Comparison of ENCODE assay signal across 19 cellular contexts in genomic region chr16:8806272-8806983, GRCh38. TPM values are rescaled to one million over a fixed set of nuclear protein-coding genes. Genes with fewer than 3 reads are reported as not detected.
DNase-seq lines count a peak whose midpoint lies in the region; ATAC-seq, FAIRE-seq and TF ChIP-seq lines count a peak whose summit lies in the region.
"Had no signal": no experiment of that assay in that cellular context is flagged by ENCODE, and none has a peak within 500 bp of the region (broad histone marks: within the 10 kb centered on the region; RNA-seq: fewer than 3 reads in every experiment).

No MANE protein-coding gene starts in this region.

- H3K4me3 ChIP-seq in Panc1 (ENCODE audit: low read depth in 2 of 2, low read length in 2 of 2) = no peak overlapping the region
- H3K4me3 ChIP-seq in K562 = no peak overlapping the region
- H3K4me3 ChIP-seq in fibroblast of villous mesenchyme (ENCODE audit: low read depth, low read length) = no peak overlapping the region
- no peak overlapping the region for H3K4me3 ChIP-seq in uterus
- H3K4me3 ChIP-seq: A549 had no signal

- CTCF ChIA-PET in Panc1 (lab: Charles Lee) = no interaction called here
- CTCF ChIA-PET in K562 (lab: Yijun Ruan, JAX; ENCODE audit: low intra/inter-chr PET ratio) = no interaction called here

- H3K9ac ChIP-seq in K562 (ENCODE audit: insufficient read depth in 1 of 2, low read depth in 2 of 2, low read length in 2 of 2) = no peak overlapping the region

- peak overlapping the region in 1 of 6 donors; percentile 36 for H3K27ac Mint-ChIP-seq in immature natural killer cell

- H2AFZ ChIP-seq in K562 (ENCODE audit: low read depth, low read length) = no peak overlapping the region

- H3K4me2 ChIP-seq in K562 (ENCODE audit: insufficient read depth, low read length) = no peak overlapping the region
- H3K4me2 ChIP-seq: A549 had no signal

- TF ChIP-seq RAD21 in K562 (CRISPR knock-in tag; conservative IDR thresholded peaks at IDR 0.05 in 1 of 2, IDR thresholded peaks at IDR 0.05 in 1 of 2) = no peak

- no peak for TF ChIP-seq EP300 in K562 (IDR thresholded peaks at IDR 0.05; ENCODE audit: low read length)

- H3K27ac ChIP-seq in Panc1 (ENCODE audit: low read length) (no peak overlapping the region), K562 (ENCODE audit: extremely low read depth, low read depth, low read length) (no peak overlapping the region), uterus (no peak overlapping the region)
- H3K27ac ChIP-seq: A549 had no signal

- intact Hi-C loops in Panc1 (cut with micrococcal nuclease; ENCODE audit: unreplicated experiment) = no loop called here
- intact Hi-C loops in K562 (cut with micrococcal nuclease) = no loop called here
- intact Hi-C loops in uterus (cut with DNase I; ENCODE audit: low total_unique reads) = no loop called here

- H3K9me1 ChIP-seq in K562 (ENCODE audit: control insufficient read depth, insufficient read depth, low read length) = no peaks in the 10 kb centered on the region

- H3K9me3 ChIP-seq in Panc1 (ENCODE audit: control insufficient read depth, insufficient read depth, low read depth, low read length) = no peaks in the 10 kb centered on the region
- H3K9me3 ChIP-seq in K562 (replicated peaks; ENCODE audit: control insufficient read depth, insufficient read depth, low read depth, low read length) = no peaks in the 10 kb centered on the region
- no peaks in the 10 kb centered on the region for H3K9me3 ChIP-seq in uterus
- H3K9me3 ChIP-seq: A549 had no signal

- TF ChIP-seq POLR2A in K562 (conservative IDR thresholded peaks at IDR 0.05) = no peak
- no peak for TF ChIP-seq POLR2A in uterus (IDR thresholded peaks at IDR 0.05)

- no peak overlapping the region for H3K4me3 Mint-ChIP-seq in immature natural killer cell

- POLR2A ChIA-PET in Panc1 (lab: Charles Lee) = no interaction called here
- POLR2A ChIA-PET in K562 (lab: Yijun Ruan, JAX) = interaction anchor here (1.0 to 1.4 kb wide), 2 partner anchors 10 to 55 kb away, joined by 3 to 7 read pairs; no protein-coding TSS in a partner anchor

- H4K20me1 ChIP-seq in K562 (replicated peaks; ENCODE audit: control insufficient read depth, insufficient read depth, low read length) = no peaks in the 10 kb centered on the region; the same call in 1 of the 2 replicates

- peaks cover 22 to 57% (median 35%) of the 10 kb centered on the region in 3 donors for H3K36me3 Mint-ChIP-seq in immature natural killer cell

- H3K27me3 Mint-ChIP-seq in immature natural killer cell (ENCODE audit: low read depth in 3 of 3) = peaks cover 0 to 2% (median 2%) of the 10 kb centered on the region in 3 donors

- FAIRE-seq in K562 (lab: Jason Lieb, UNC) = no peak
- FAIRE-seq: A549 had no signal

- H3K27me3 ChIP-seq in Panc1 (ENCODE audit: control insufficient read depth, insufficient read depth, low read length) (no peaks in the 10 kb centered on the region), K562 (ENCODE audit: control insufficient read depth in 2 of 2, insufficient read depth in 2 of 2, low read length in 2 of 2) (no peaks in the 10 kb centered on the region), uterus (no peaks in the 10 kb centered on the region)

- H3K36me3 ChIP-seq in Panc1 (ENCODE audit: control insufficient read depth, insufficient read depth, low read length) (peaks cover 58% of the 10 kb centered on the region), K562 (ENCODE audit: control insufficient read depth, insufficient read depth, low read length) (peaks cover 99% of the 10 kb centered on the region), uterus (no peaks in the 10 kb centered on the region)

- in situ Hi-C loops in Panc1 (cut with HindIII; ENCODE audit: low pct_unique_long_range_greater_than_20kb, low sequenced_read_pairs) (no loop called here), K562 (cut with MboI) (no loop called here)

- H3K4me1 Mint-ChIP-seq in immature natural killer cell = no peaks in the 10 kb centered on the region

- TSS peak; percentile 15 for BruUV-seq in Panc1 (replicated peaks; lab: Mats Ljungman, UMichigan)
- TSS peak; percentile 4 for BruUV-seq in K562 (replicated peaks; lab: Mats Ljungman, UMichigan)

- DNase-seq in Ammon's horn (ENCODE audit: low spot score) (peak; percentile 33), Panc1 (ENCODE audit: low read depth, low spot score) (no peak), K562 (ENCODE audit: extremely low read depth in 1 of 4, low spot score in 3 of 4) (no peak), fibroblast of villous mesenchyme (ENCODE audit: low read depth) (peak; percentile 21), uterus (no peak), immature natural killer cell (no peak), H4 (ENCODE audit: low spot score) (no peak)
- DNase-seq: COR-L47; HCEC 1CT; KBM-7; MV-4-11; NCI-H1417; NCI-H1930; NCI-H69; NK-92 treated with Interleukin-12 subunit alpha and Interleukin-12 subunit beta, amount 100 ng/mL, for 24 hours; OCI-M1; RPMI8226 had no signal

- TF ChIP-seq CTCF in Panc1 (IDR thresholded peaks at IDR 0.05) (no peak), K562 (IDR thresholded peaks at IDR 0.05 in 2 of 3, conservative IDR thresholded peaks at IDR 0.05 in 1 of 3; ENCODE audit: insufficient read depth in 2 of 3, low read depth in 1 of 3, low read length in 3 of 3) (no peak), fibroblast of villous mesenchyme (IDR thresholded peaks at IDR 0.05; ENCODE audit: insufficient read depth, low read depth, low read length) (no peak), uterus (IDR thresholded peaks at IDR 0.05) (no peak)

- WGBS in K562 (ENCODE audit: insufficient coverage, low coverage, missing lambda C conversion rate) = 96% methylated on average over 13 of the region's 13 CpGs

- ATAC-seq in Panc1 (no peak), K562 (no peak), GM18517 (IDR thresholded peaks at IDR 0.05; ENCODE audit: unreplicated experiment) (no peak)
- ATAC-seq: A549 had no signal

- no peaks in the 10 kb centered on the region for H3K4me1 ChIP-seq in Panc1 (ENCODE audit: control insufficient read depth, insufficient read depth, low read length)
- no peaks in the 10 kb centered on the region; a peak in 1 of 5 replicates for H3K4me1 ChIP-seq in K562 (replicated peaks in 1 of 2; ENCODE audit: control insufficient read depth in 2 of 2, insufficient read depth in 2 of 2, low read length in 2 of 2)
- no peaks in the 10 kb centered on the region for H3K4me1 ChIP-seq in uterus
- H3K4me1 ChIP-seq: A549 had no signal

- peaks cover 21% of the 10 kb centered on the region for H3K79me2 ChIP-seq in K562 (ENCODE audit: control insufficient read depth, insufficient read depth, low read length)

- H3K9me3 Mint-ChIP-seq in immature natural killer cell = no peaks in the 10 kb centered on the region

TF ChIP-seq in K562, 482 proteins besides CTCF, POLR2A, EP300 and RAD21 (continues in another document):
- TF ChIP-seq ESRRB (CRISPR knock-in tag; IDR thresholded peaks at IDR 0.05; ENCODE audit: borderline replicate concordance) (no peak), HNRNPLL (IDR thresholded peaks at IDR 0.05; ENCODE audit: low read depth, low read length, poor library complexity, severe bottlenecking) (no peak)

RNA-seq across cellular contexts. Expression of gene PMM2, which starts 8.8 kb away (rescaled TPM):
- total RNA-seq in Panc1 (2021; ENCODE audit: unreplicated experiment) (58.4 TPM), K562 (2014; rRNA removed) (17.8 and 30.4 TPM in 2 replicates), K562 (2014; rRNA removed; fragmentation: Illumina TruSeq; extraction: Trizol) (29.8 and 33.9 TPM in 2 replicates), K562 (2015; rRNA removed; fragmentation: Illumina TruSeq; extraction: Trizol) (37.6 and 42.7 TPM in 2 replicates), K562 (2021) (28.9 and 32.0 TPM in 2 replicates), fibroblast of villous mesenchyme (53.1 and 53.5 TPM in 2 replicates), uterus (10 to 100 TPM; 19.0 to 41.6 (median 27.5) TPM)
- 39.5 TPM for polyA plus RNA-seq in Panc1 (2012; ENCODE audit: insufficient read length)
- 104 and 130 TPM in 2 replicates for total RNA-seq in K562 (2011; cell fraction: chromatin; rRNA removed; ENCODE audit: low replicate concordance)
- total RNA-seq in K562 (2011; cell fraction: nucleolus; rRNA removed) = 64.9 and 66.9 TPM in 2 replicates
- total RNA-seq in K562 (2011; cell fraction: nucleoplasm; rRNA removed) = 106 and 149 TPM in 2 replicates
- polyA plus RNA-seq in K562 (2011; rRNA removed) (16.3 and 21.1 TPM in 2 replicates), K562 (2014; fragmentation: Illumina TruSeq; extraction: Trizol) (27.2 and 34.0 TPM in 2 replicates), K562 (2014; fragmentation: Nextera tagmentation; extraction: Ambion mirVana) (1 to 10 TPM; 5.6 to 7.8 TPM), K562 (2014; rRNA removed) (25.9 and 27.1 TPM in 2 replicates), immature natural killer cell (10 to 100 TPM; 11.2 to 28.9 (median 15.1) TPM)
- 11.9 and 14.4 TPM in 2 replicates for polyA plus RNA-seq in K562 (2011; cell fraction: cytosol; rRNA removed)
- polyA plus RNA-seq in K562 (2011; cell fraction: nucleus; rRNA removed) = 24.1 and 29.4 TPM in 2 replicates
- polyA plus RNA-seq in K562 (2012) = 20.8 and 23.0 TPM in 2 replicates
- polyA minus RNA-seq in K562 (2011; rRNA and poly(A)+ RNA removed) = 18.4 and 27.8 TPM in 2 replicates
- 10.2 and 16.6 TPM in 2 replicates for polyA minus RNA-seq in K562 (2011; cell fraction: cytosol; rRNA and poly(A)+ RNA removed)
- polyA minus RNA-seq in K562 (2011; cell fraction: nucleus; rRNA and poly(A)+ RNA removed) = 22.2 and 42.1 TPM in 2 replicates
- total RNA-seq in H4 (2014; rRNA removed; shearing (Covaris generic)) = 33.6 and 34.9 TPM in 2 replicates

RNA-seq across cellular contexts. Expression of gene TMEM186, which starts 9.0 kb away (rescaled TPM):
- total RNA-seq in Panc1 (2021; ENCODE audit: unreplicated experiment) (12.4 TPM), K562 (2014; rRNA removed) (10.1 and 11.2 TPM in 2 replicates), K562 (2014; rRNA removed; fragmentation: Illumina TruSeq; extraction: Trizol) (13.1 and 15.4 TPM in 2 replicates), K562 (2015; rRNA removed; fragmentation: Illumina TruSeq; extraction: Trizol) (10.1 and 11.0 TPM in 2 replicates), K562 (2021) (17.8 TPM in 2 replicates), fibroblast of villous mesenchyme (3.2 and 5.2 TPM in 2 replicates), uterus (1 to 10 TPM; 6.1 to 9.1 (median 8.3) TPM)
- 9.1 TPM for polyA plus RNA-seq in Panc1 (2012; ENCODE audit: insufficient read length)
- total RNA-seq in K562 (2011; cell fraction: chromatin; rRNA removed; ENCODE audit: low replicate concordance) = 12.4 and 19.3 TPM in 2 replicates
- total RNA-seq in K562 (2011; cell fraction: nucleolus; rRNA removed) = 17.0 and 19.2 TPM in 2 replicates
- total RNA-seq in K562 (2011; cell fraction: nucleoplasm; rRNA removed) = 21.9 and 24.2 TPM in 2 replicates
- polyA plus RNA-seq in K562 (2011; rRNA removed) (14.9 and 16.4 TPM in 2 replicates), K562 (2014; fragmentation: Illumina TruSeq; extraction: Trizol) (16.2 and 19.7 TPM in 2 replicates), K562 (2014; fragmentation: Nextera tagmentation; extraction: Ambion mirVana) (10 to 100 TPM; 27.3 to 33.4 TPM), K562 (2014; rRNA removed) (17.3 and 18.5 TPM in 2 replicates), immature natural killer cell (1 to 10 TPM; 6.1 to 8.3 (median 7.0) TPM)
- polyA plus RNA-seq in K562 (2011; cell fraction: cytosol; rRNA removed) = 15.7 and 17.1 TPM in 2 replicates
- polyA plus RNA-seq in K562 (2011; cell fraction: nucleus; rRNA removed) = 14.9 and 17.5 TPM in 2 replicates
- 15.0 and 20.4 TPM in 2 replicates for polyA plus RNA-seq in K562 (2012)
- polyA minus RNA-seq in K562 (2011; rRNA and poly(A)+ RNA removed) = 12.7 and 13.4 TPM in 2 replicates
- polyA minus RNA-seq in K562 (2011; cell fraction: cytosol; rRNA and poly(A)+ RNA removed) = 4.6 and 4.8 TPM in 2 replicates
- polyA minus RNA-seq in K562 (2011; cell fraction: nucleus; rRNA and poly(A)+ RNA removed) = 4.3 and 8.0 TPM in 2 replicates
- total RNA-seq in H4 (2014; rRNA removed; shearing (Covaris generic)) = 6.3 and 9.6 TPM in 2 replicates

Comparison
In these comparisons a context has a peak if more than half of its experiments do, and no peak if none do; other contexts are left out.
1. DNase-seq: peak in Ammon's horn (single experiment) and fibroblast of villous mesenchyme (single experiment); none in Panc1 (single experiment), K562 (0 of 4), uterus (0 of 2), immature natural killer cell (0 of 3) and H4 (single experiment).